In genomic region chr5:72816297-72817075, GRCh38 we compare ENCODE assay signal across 8 cellular contexts. TPM values are rescaled to one million over a fixed set of nuclear protein-coding genes. Genes with fewer than 3 reads are reported as not detected.
DNase-seq lines count a peak whose midpoint lies in the region; ATAC-seq, FAIRE-seq and TF ChIP-seq lines count a peak whose summit lies in the region.

TSS of gene TNPO1 (plus strand) at chr5:72816661. CDS start at chr5:72816738, 77 bp downstream.

- no peak for TF ChIP-seq EP300 in gastroesophageal sphincter (IDR thresholded peaks at IDR 0.05)

- no peaks in the 10 kb centered on the region for H3K9me3 Mint-ChIP-seq in activated naive CD4-positive, alpha-beta T cell treated with anti-CD3 and anti-CD28 coated beads, Interleukin-2, amount 10 ng/mL, durations not matched to agents 7 days and 5 days

- no peak for TF ChIP-seq CTCF in gastroesophageal sphincter (IDR thresholded peaks at IDR 0.05)
- TF ChIP-seq CTCF in neutrophil (IDR thresholded peaks at IDR 0.05) = peak; percentile 32
- TF ChIP-seq CTCF in subcutaneous adipose tissue (IDR thresholded peaks at IDR 0.05; ENCODE audit: low read depth) = no peak

- H3K27ac ChIP-seq in SK-N-MC = peak within 1 kb of the TSS; percentile 49; the same call in 1 of the 2 replicates
- peak within 1 kb of the TSS; percentile 84 to 98 (median 94) for H3K27ac ChIP-seq in gastroesophageal sphincter
- peak within 1 kb of the TSS; percentile 95 for H3K27ac ChIP-seq in neutrophil

- H3K36me3 Mint-ChIP-seq in activated naive CD4-positive, alpha-beta T cell treated with anti-CD3 and anti-CD28 coated beads, Interleukin-2, amount 10 ng/mL, durations not matched to agents 7 days and 5 days = no peaks in the 10 kb centered on the region

- H3K27me3 ChIP-seq in H7 (ENCODE audit: control insufficient read depth, insufficient read depth, low read length) = no peaks in the 10 kb centered on the region
- H3K27me3 ChIP-seq in gastroesophageal sphincter = no peaks in the 10 kb centered on the region
- H3K27me3 ChIP-seq in neutrophil = no peaks in the 10 kb centered on the region

- peak within 1 kb of the TSS; percentile 87 for H3K9ac ChIP-seq in SK-N-MC (ENCODE audit: insufficient read length)

- peaks cover 23% of the 10 kb centered on the region for H3K27me3 Mint-ChIP-seq in activated naive CD4-positive, alpha-beta T cell treated with anti-CD3 and anti-CD28 coated beads, Interleukin-2, amount 10 ng/mL, durations not matched to agents 7 days and 5 days

- no peaks in the 10 kb centered on the region for H3K36me3 ChIP-seq in H7 (replicated peaks; ENCODE audit: control insufficient read depth, insufficient read depth, low read length)
- H3K36me3 ChIP-seq in SK-N-MC (ENCODE audit: insufficient read depth, low read length) = no peaks in the 10 kb centered on the region
- H3K36me3 ChIP-seq in gastroesophageal sphincter = no peaks in the 10 kb centered on the region
- H3K36me3 ChIP-seq in neutrophil = no peaks in the 10 kb centered on the region

- H3K4me1 ChIP-seq in gastroesophageal sphincter (peaks cover 4 to 36% (median 8%) of the 10 kb centered on the region in 3 donors), neutrophil (ENCODE audit: control insufficient read depth in 1 of 2, insufficient read depth in 1 of 2, low read depth in 1 of 2, low read length in 1 of 2) (peaks cover 29 to 32% of the 10 kb centered on the region in 2 experiments)

- H3K4me3 ChIP-seq in H7 (ENCODE audit: insufficient read depth, low read depth, low read length) (peak within 1 kb of the TSS; percentile 85), SK-N-MC (peak within 1 kb of the TSS; percentile 91), gastroesophageal sphincter (peak within 1 kb of the TSS; percentile 48 to 80), neutrophil (ENCODE audit: low read depth in 1 of 2, low read length in 1 of 2) (peak within 1 kb of the TSS; percentile 89)

- H3K4me3 Mint-ChIP-seq in activated naive CD4-positive, alpha-beta T cell treated with anti-CD3 and anti-CD28 coated beads, Interleukin-2, amount 10 ng/mL, durations not matched to agents 7 days and 5 days = peak within 1 kb of the TSS; percentile 86

- CTCF ChIA-PET in activated naive CD4-positive, alpha-beta T cell treated with anti-CD3 and anti-CD28 coated beads, Interleukin-2, amount 10 ng/mL, durations not matched to agents 7 days and 5 days (lab: Charles Lee) = interaction anchor here (1.0 to 4.1 kb wide), 4 partner anchors 9 to 205 kb away, joined by 4 to 38 read pairs (median 11); no protein-coding TSS in a partner anchor

- peak; percentile 82 for FAIRE-seq in G401.6 (lab: Jason Lieb, UNC)

- H3K9me3 ChIP-seq in SK-N-MC (ENCODE audit: low read depth, low read length) = no peaks in the 10 kb centered on the region
- no peaks in the 10 kb centered on the region for H3K9me3 ChIP-seq in gastroesophageal sphincter
- H3K9me3 ChIP-seq in neutrophil = no peaks in the 10 kb centered on the region

- WGBS in gastroesophageal sphincter (ENCODE audit: low coverage in 1 of 2), 2 donors = no CpG with 5 or more reads among the region's 93 CpGs

- peaks cover 23% of the 10 kb centered on the region for H3K4me1 Mint-ChIP-seq in activated naive CD4-positive, alpha-beta T cell treated with anti-CD3 and anti-CD28 coated beads, Interleukin-2, amount 10 ng/mL, durations not matched to agents 7 days and 5 days

- ATAC-seq in gastroesophageal sphincter = peak; percentile 97

- peak; percentile 92 to 95 for TF ChIP-seq POLR2A in gastroesophageal sphincter (IDR thresholded peaks at IDR 0.05)

- DNase-seq in H7 (peak; percentile 91), M059J (ENCODE audit: low read depth) (peak; percentile 91), SK-N-MC (ENCODE audit: low read depth, low spot score) (no peak)
- peak; percentile 86 for DNase-seq in activated naive CD4-positive, alpha-beta T cell treated with anti-CD3 and anti-CD28 coated beads, Interleukin-2, amount 10 ng/mL, durations not matched to agents 7 days and 5 days

- H3K27ac Mint-ChIP-seq in activated naive CD4-positive, alpha-beta T cell treated with anti-CD3 and anti-CD28 coated beads, Interleukin-2, amount 10 ng/mL, durations not matched to agents 7 days and 5 days = peak within 1 kb of the TSS; percentile 86

RNA-seq across cellular contexts. Expression of gene TNPO1, which starts in this region (rescaled TPM):
- 173 and 181 TPM in 2 replicates for total RNA-seq in H7 (2014; rRNA removed; shearing (Covaris generic))
- 150 and 188 TPM in 2 replicates for total RNA-seq in M059J (2014; rRNA removed; shearing (Covaris generic))
- 100 to 1,000 TPM in 3 of 4 donors, 10 to 100 TPM in 1; 81.2 to 131 (median 116) TPM for total RNA-seq in gastroesophageal sphincter
- 100 to 1,000 TPM in 2 of 4 donors, 10 to 100 TPM in 2; 92.1 to 130 (median 103) TPM for total RNA-seq in subcutaneous adipose tissue
